18 cellular contexts compared by ENCODE assay signal in the genomic region with DNA sequence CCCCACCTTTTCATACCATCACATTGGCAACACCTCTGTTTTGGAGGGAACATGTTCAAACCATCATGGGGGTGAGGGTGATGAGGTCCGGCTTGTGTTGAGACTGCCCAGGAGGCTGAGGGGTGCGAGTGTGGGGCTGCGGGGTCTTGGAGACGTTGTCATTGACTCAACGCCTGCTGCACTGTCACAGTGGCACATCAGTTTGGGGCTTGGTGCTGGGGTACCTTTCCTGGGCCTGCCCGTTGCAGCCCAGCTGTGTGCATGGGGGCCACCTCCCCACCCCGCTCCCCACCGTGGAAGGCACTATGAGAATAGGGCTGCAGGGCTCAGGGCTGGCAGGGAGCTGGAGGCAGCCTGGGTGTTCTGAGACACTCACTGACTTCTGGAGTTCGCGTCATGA. TPM values are rescaled to one million over a fixed set of nuclear protein-coding genes. Genes with fewer than 3 reads are reported as not detected.
"Had no signal": no experiment of that assay in that cellular context is flagged by ENCODE, and none has a peak within 500 bp of the region (broad histone marks: within the 10 kb centered on the region; RNA-seq: fewer than 3 reads in every experiment).

No MANE protein-coding gene starts in this region.

- H3K27me3 ChIP-seq: SJCRH30, thyroid gland had no signal

- DNase-seq: activated CD4-positive, alpha-beta T cell treated with anti-CD3 and anti-CD28 coated beads, Interleukin-2, amount 50 U/mL, for 1 hour; activated naive CD4-positive, alpha-beta T cell treated with anti-CD3 and anti-CD28 coated beads, Interleukin-2, amount 10 ng/mL, durations not matched to agents 7 days and 5 days; adrenal gland; glutamatergic neuron; islet precursor cell; naive B cell; occipital lobe; SJCRH30; stimulated activated CD4-positive, alpha-beta T cell treated with anti-CD3 and anti-CD28 coated beads, Interleukin-15, amount 100 ng/mL, for 24 hours; stimulated activated CD4-positive, alpha-beta T cell treated with anti-CD3 and anti-CD28 coated beads, Interleukin-4, amount 100 ng/mL, for 24 hours; stimulated activated naive CD8-positive, alpha-beta T cell treated with anti-CD3 and anti-CD28 coated beads, Interleukin-15, amount 100 ng/mL, for 72 hours; thyroid gland had no signal

- H3K27ac Mint-ChIP-seq: activated naive CD4-positive, alpha-beta T cell treated with anti-CD3 and anti-CD28 coated beads, Interleukin-2, amount 10 ng/mL, durations not matched to agents 7 days and 5 days; activated T-helper 2 cell treated with anti-CD3 and anti-CD28 coated beads, Interferon-gamma antibody, Interleukin-2, Interleukin-4, amounts not matched to agents 10 μg/mL and 5 μg/mL and 100 μg/mL, durations not matched to agents 14 hours and 24 hours and 36 hours; naive B cell; stimulated activated naive CD8-positive, alpha-beta T cell treated with anti-CD3 and anti-CD28 coated beads, Interleukin-15, amount 100 ng/mL, for 72 hours; T-helper 2 cell treated with Interferon-gamma antibody and Interleukin-4, amounts not matched to agents 5 μg/mL and 100 μg/mL, for 36 hours had no signal

- H3K9me3 Mint-ChIP-seq: activated naive CD4-positive, alpha-beta T cell treated with anti-CD3 and anti-CD28 coated beads, Interleukin-2, amount 10 ng/mL, durations not matched to agents 7 days and 5 days; activated T-helper 2 cell treated with anti-CD3 and anti-CD28 coated beads, Interferon-gamma antibody, Interleukin-2, Interleukin-4, amounts not matched to agents 10 μg/mL and 5 μg/mL and 100 μg/mL, durations not matched to agents 14 hours and 24 hours and 36 hours; stimulated activated naive CD8-positive, alpha-beta T cell treated with anti-CD3 and anti-CD28 coated beads, Interleukin-15, amount 100 ng/mL, for 72 hours; T-helper 2 cell treated with Interferon-gamma antibody and Interleukin-4, amounts not matched to agents 5 μg/mL and 100 μg/mL, for 36 hours had no signal

- H3K27ac ChIP-seq: prostate gland, SJCRH30 had no signal

- H3K4me3 ChIP-seq: adrenal gland, prostate gland, SJCRH30, thyroid gland had no signal

- ATAC-seq: left lung; stimulated activated naive CD8-positive, alpha-beta T cell treated with anti-CD3 and anti-CD28 coated beads, Interleukin-15, amount 100 ng/mL, for 72 hours had no signal

- H3K36me3 ChIP-seq: adrenal gland, left lung, prostate gland, SJCRH30, thyroid gland had no signal

- H3K9me3 ChIP-seq: adrenal gland, left lung, prostate gland, SJCRH30, thyroid gland had no signal

- H3K4me1 Mint-ChIP-seq: activated naive CD4-positive, alpha-beta T cell treated with anti-CD3 and anti-CD28 coated beads, Interleukin-2, amount 10 ng/mL, durations not matched to agents 7 days and 5 days; stimulated activated naive CD8-positive, alpha-beta T cell treated with anti-CD3 and anti-CD28 coated beads, Interleukin-15, amount 100 ng/mL, for 72 hours had no signal

- H3K36me3 Mint-ChIP-seq: activated naive CD4-positive, alpha-beta T cell treated with anti-CD3 and anti-CD28 coated beads, Interleukin-2, amount 10 ng/mL, durations not matched to agents 7 days and 5 days; brain; naive B cell had no signal

- H3K4me3 Mint-ChIP-seq: activated naive CD4-positive, alpha-beta T cell treated with anti-CD3 and anti-CD28 coated beads, Interleukin-2, amount 10 ng/mL, durations not matched to agents 7 days and 5 days; naive B cell; stimulated activated naive CD8-positive, alpha-beta T cell treated with anti-CD3 and anti-CD28 coated beads, Interleukin-15, amount 100 ng/mL, for 72 hours; T-helper 2 cell treated with Interferon-gamma antibody and Interleukin-4, amounts not matched to agents 5 μg/mL and 100 μg/mL, for 36 hours had no signal

RNA-seq across cellular contexts. Expression of a gene that starts 2.3 kb away (rescaled TPM):
- total RNA-seq: activated CD8-positive, alpha-beta memory T cell treated with anti-CD3 and anti-CD28 coated beads for 36 hours had no signal
